ENCODE assay signal across 23 cellular contexts in genomic region chr16:78543066-78543465, GRCh38.
DNase-seq lines count a peak whose midpoint lies in the region; ATAC-seq and TF ChIP-seq lines count a peak whose summit lies in the region.
"Had no signal": no experiment of that assay in that cellular context is flagged by ENCODE, and none has a peak within 500 bp of the region (broad histone marks: within the 10 kb centered on the region; RNA-seq: fewer than 3 reads in every experiment).

No MANE protein-coding gene starts in this region.

- TF ChIP-seq CTCF in foreskin keratinocyte (conservative IDR thresholded peaks at IDR 0.05): no peak
- TF ChIP-seq CTCF in chondrocyte (IDR thresholded peaks at IDR 0.05): no peak
- TF ChIP-seq CTCF in Caco-2 (IDR thresholded peaks at IDR 0.05; ENCODE audit: insufficient read depth in 1 of 2, low read depth in 1 of 2, low read length in 1 of 2, severe bottlenecking in 1 of 2, unreplicated experiment in 1 of 2): no peak

- POLR2A ChIA-PET in Caco-2 (lab: Charles Lee): no interaction called here

- H3K4me3 ChIP-seq in Caco-2 (ENCODE audit: low read depth, low read length): no peak overlapping the region
- H3K4me3 ChIP-seq: gastroesophageal sphincter, skin epidermis, vagina had no signal

- no peaks in the 10 kb centered on the region for H3K4me1 Mint-ChIP-seq in chondrocyte (ENCODE audit: low read depth)
- H3K4me1 Mint-ChIP-seq in Caco-2 (ENCODE audit: low read depth, unreplicated experiment): no peaks in the 10 kb centered on the region
- H3K4me1 Mint-ChIP-seq: activated CD8-positive, alpha-beta memory T cell treated with anti-CD3 and anti-CD28 coated beads, Interleukin-2, amount 10 ng/mL, durations not matched to agents 7 days and 5 days; activated naive CD8-positive, alpha-beta T cell treated with anti-CD3 and anti-CD28 coated beads, Interleukin-2, amount 10 ng/mL, durations not matched to agents 7 days and 5 days; stimulated activated effector memory CD8-positive, alpha-beta T cell treated with anti-CD3 and anti-CD28 coated beads, Interleukin-12 subunit alpha, Interleukin-12 subunit beta, amount 100 ng/mL, for 72 hours; T-helper 17 cell had no signal

- H3K27me3 Mint-ChIP-seq in chondrocyte (ENCODE audit: low read depth) (no peaks in the 10 kb centered on the region), Caco-2 (ENCODE audit: insufficient read depth, unreplicated experiment) (no peaks in the 10 kb centered on the region)
- H3K27me3 Mint-ChIP-seq: activated CD8-positive, alpha-beta memory T cell treated with anti-CD3 and anti-CD28 coated beads, Interleukin-2, amount 10 ng/mL, durations not matched to agents 7 days and 5 days; activated naive CD8-positive, alpha-beta T cell treated with anti-CD3 and anti-CD28 coated beads, Interleukin-2, amount 10 ng/mL, durations not matched to agents 7 days and 5 days; T-helper 17 cell had no signal

- CTCF ChIA-PET in Caco-2 (lab: Charles Lee): no interaction called here

- no peak overlapping the region for H3K27ac ChIP-seq in foreskin keratinocyte
- H3K27ac ChIP-seq: epithelial cell of prostate, gastroesophageal sphincter, skin epidermis, vagina had no signal

- peak; percentile 39 for DNase-seq in D341Med (ENCODE audit: low spot score)
- peak; percentile 10 for DNase-seq in DMS79 treated with DMSO at 0.1 percent for 48 hours (lab: John Stamatoyannopoulos, UW)
- DNase-seq in NCI-H524 (lab: John Stamatoyannopoulos, UW): peak; percentile 78 to 96
- DNase-seq in foreskin keratinocyte: peak in 1 of 2 donors; percentile 12
- DNase-seq in chondrocyte (ENCODE audit: low spot score): no peak
- DNase-seq in Caco-2: no peak
- no peak for DNase-seq in NAMALWA (ENCODE audit: low spot score)
- DNase-seq: activated CD4-positive, alpha-beta T cell treated with anti-CD3 and anti-CD28 coated beads for 48 hours; activated CD8-positive, alpha-beta memory T cell treated with anti-CD3 and anti-CD28 coated beads, Interleukin-2, amount 10 ng/mL, durations not matched to agents 7 days and 5 days; activated naive CD8-positive, alpha-beta T cell treated with anti-CD3 and anti-CD28 coated beads, Interleukin-2, amount 10 ng/mL, durations not matched to agents 7 days and 5 days; DMS153; kidney; NCI-H2107; NCI-H69; SIG-M5; stimulated activated CD4-positive, alpha-beta T cell treated with anti-CD3 and anti-CD28 coated beads, Interleukin-2, amount 100 ng/mL, for 24 hours; T-helper 17 cell had no signal

- H3K9me3 ChIP-seq in Caco-2: no peaks in the 10 kb centered on the region
- H3K9me3 ChIP-seq: gastroesophageal sphincter, vagina had no signal

- H3K4me3 Mint-ChIP-seq in chondrocyte (ENCODE audit: unreplicated experiment) (no peak overlapping the region), Caco-2 (ENCODE audit: unreplicated experiment) (no peak overlapping the region)
- H3K4me3 Mint-ChIP-seq: activated CD8-positive, alpha-beta memory T cell treated with anti-CD3 and anti-CD28 coated beads, Interleukin-2, amount 10 ng/mL, durations not matched to agents 7 days and 5 days; activated naive CD8-positive, alpha-beta T cell treated with anti-CD3 and anti-CD28 coated beads, Interleukin-2, amount 10 ng/mL, durations not matched to agents 7 days and 5 days; CD14-positive monocyte; stimulated activated effector memory CD8-positive, alpha-beta T cell treated with anti-CD3 and anti-CD28 coated beads, Interleukin-12 subunit alpha, Interleukin-12 subunit beta, amount 100 ng/mL, for 72 hours; T-helper 17 cell had no signal

- no peaks in the 10 kb centered on the region for H3K4me1 ChIP-seq in foreskin keratinocyte
- no peaks in the 10 kb centered on the region for H3K4me1 ChIP-seq in Caco-2
- H3K4me1 ChIP-seq: gastroesophageal sphincter, vagina had no signal

- ATAC-seq in foreskin keratinocyte: peak; percentile 46
- ATAC-seq: activated CD8-positive, alpha-beta memory T cell treated with anti-CD3 and anti-CD28 coated beads, Interleukin-2, amount 10 ng/mL, durations not matched to agents 7 days and 5 days; gastroesophageal sphincter; stimulated activated effector memory CD8-positive, alpha-beta T cell treated with anti-CD3 and anti-CD28 coated beads, Interleukin-12 subunit alpha, Interleukin-12 subunit beta, amount 100 ng/mL, for 72 hours; T-helper 17 cell had no signal

- H3K27me3 ChIP-seq in foreskin keratinocyte (no peaks in the 10 kb centered on the region), Caco-2 (replicated peaks; ENCODE audit: control insufficient read depth, insufficient read depth, low read length) (no peaks in the 10 kb centered on the region)
- H3K27me3 ChIP-seq: gastroesophageal sphincter, vagina had no signal

- no peaks in the 10 kb centered on the region for H3K36me3 ChIP-seq in Caco-2 (ENCODE audit: control insufficient read depth, insufficient read depth, low read length)
- H3K36me3 ChIP-seq: gastroesophageal sphincter, vagina had no signal

- H3K27ac Mint-ChIP-seq in chondrocyte (ENCODE audit: unreplicated experiment) (no peak overlapping the region), Caco-2 (ENCODE audit: unreplicated experiment) (no peak overlapping the region)
- H3K27ac Mint-ChIP-seq: activated CD8-positive, alpha-beta memory T cell treated with anti-CD3 and anti-CD28 coated beads, Interleukin-2, amount 10 ng/mL, durations not matched to agents 7 days and 5 days; activated naive CD8-positive, alpha-beta T cell treated with anti-CD3 and anti-CD28 coated beads, Interleukin-2, amount 10 ng/mL, durations not matched to agents 7 days and 5 days; CD14-positive monocyte; stimulated activated effector memory CD8-positive, alpha-beta T cell treated with anti-CD3 and anti-CD28 coated beads, Interleukin-12 subunit alpha, Interleukin-12 subunit beta, amount 100 ng/mL, for 72 hours; T-helper 17 cell had no signal

- intact Hi-C loops in Caco-2 (cut with micrococcal nuclease; ENCODE audit: unreplicated experiment): no loop called here

- BruUV-seq in Caco-2 (replicated peaks; lab: Mats Ljungman, UMichigan): no TSS peak

- H3K36me3 Mint-ChIP-seq in chondrocyte (ENCODE audit: low read depth): no peaks in the 10 kb centered on the region
- H3K36me3 Mint-ChIP-seq in Caco-2 (ENCODE audit: insufficient read depth, unreplicated experiment): no peaks in the 10 kb centered on the region
- H3K36me3 Mint-ChIP-seq: activated CD8-positive, alpha-beta memory T cell treated with anti-CD3 and anti-CD28 coated beads, Interleukin-2, amount 10 ng/mL, durations not matched to agents 7 days and 5 days; activated naive CD8-positive, alpha-beta T cell treated with anti-CD3 and anti-CD28 coated beads, Interleukin-2, amount 10 ng/mL, durations not matched to agents 7 days and 5 days; CD14-positive monocyte; stimulated activated effector memory CD8-positive, alpha-beta T cell treated with anti-CD3 and anti-CD28 coated beads, Interleukin-12 subunit alpha, Interleukin-12 subunit beta, amount 100 ng/mL, for 72 hours had no signal

- H3K9me3 Mint-ChIP-seq in chondrocyte (ENCODE audit: low read depth): no peaks in the 10 kb centered on the region
- no peaks in the 10 kb centered on the region for H3K9me3 Mint-ChIP-seq in Caco-2 (ENCODE audit: unreplicated experiment)
- H3K9me3 Mint-ChIP-seq: stimulated activated effector memory CD8-positive, alpha-beta T cell treated with anti-CD3 and anti-CD28 coated beads, Interleukin-12 subunit alpha, Interleukin-12 subunit beta, amount 100 ng/mL, for 72 hours had no signal

Comparison
In these comparisons a context has a peak if more than half of its experiments do, and no peak if none do; other contexts are left out.
1. DNase-seq: peak in D341Med (single experiment), DMS79 treated with DMSO at 0.1 percent for 48 hours (single experiment) and NCI-H524 (2 of 2); none in chondrocyte (single experiment), Caco-2 (0 of 2) and NAMALWA (single experiment).